ENCODE assay signal across 24 cellular contexts in the genomic region with DNA sequence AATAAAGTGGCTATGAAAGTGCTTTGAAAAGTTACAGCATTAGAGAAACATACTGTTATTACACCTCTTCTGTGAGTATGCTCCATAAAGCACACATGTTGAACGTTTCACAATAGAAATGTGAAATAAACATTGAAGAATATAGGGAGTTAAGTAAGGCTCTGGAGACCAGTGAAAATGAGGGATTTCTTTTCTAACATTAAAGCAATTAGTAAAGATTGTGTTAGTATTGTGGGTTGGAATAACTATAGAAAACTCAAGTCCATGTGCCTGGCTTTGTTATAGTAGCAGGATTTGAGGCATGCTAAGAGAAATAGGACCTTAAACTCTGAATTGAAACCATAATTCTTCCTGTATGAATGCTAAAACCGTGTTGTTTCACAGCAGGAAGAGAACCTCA.
"Had no signal": no experiment of that assay in that cellular context is flagged by ENCODE, and none has a peak within 500 bp of the region (broad histone marks: within the 10 kb centered on the region; RNA-seq: fewer than 3 reads in every experiment).

No MANE protein-coding gene starts in this region.

- H3K27me3 ChIP-seq: breast epithelium had no signal

- H3K27me3 Mint-ChIP-seq: activated B cell treated with CpG ODN at 0.5 μM for 24 hours; activated CD4-positive, alpha-beta memory T cell treated with anti-CD3 and anti-CD28 coated beads, Interleukin-2, amount 10 ng/mL, durations not matched to agents 7 days and 5 days; activated naive CD4-positive, alpha-beta T cell treated with anti-CD3 and anti-CD28 coated beads, Interleukin-2, amount 10 ng/mL, durations not matched to agents 7 days and 5 days; activated T-helper 17 cell treated with anti-CD3 and anti-CD28 coated beads, Interleukin-2, amount 50 U/mL, for 72 hours had no signal

- H3K27ac Mint-ChIP-seq: activated B cell treated with CpG ODN at 0.5 μM for 24 hours; activated CD4-positive, alpha-beta memory T cell treated with anti-CD3 and anti-CD28 coated beads, Interleukin-2, amount 10 ng/mL, durations not matched to agents 7 days and 5 days; activated naive CD4-positive, alpha-beta T cell treated with anti-CD3 and anti-CD28 coated beads, Interleukin-2, amount 10 ng/mL, durations not matched to agents 7 days and 5 days; activated T-helper 17 cell treated with anti-CD3 and anti-CD28 coated beads, Interleukin-2, amount 50 U/mL, for 72 hours had no signal

- H3K9me3 Mint-ChIP-seq: activated B cell treated with CpG ODN at 0.5 μM for 24 hours; activated CD4-positive, alpha-beta memory T cell treated with anti-CD3 and anti-CD28 coated beads, Interleukin-2, amount 10 ng/mL, durations not matched to agents 7 days and 5 days; activated naive CD4-positive, alpha-beta T cell treated with anti-CD3 and anti-CD28 coated beads, Interleukin-2, amount 10 ng/mL, durations not matched to agents 7 days and 5 days; activated T-helper 17 cell treated with anti-CD3 and anti-CD28 coated beads, Interleukin-2, amount 50 U/mL, for 72 hours had no signal

- ATAC-seq: activated T-helper 17 cell treated with anti-CD3 and anti-CD28 coated beads, Interleukin-2, amount 50 U/mL, for 72 hours had no signal

- H3K9me3 ChIP-seq: breast epithelium had no signal

- H3K4me3 Mint-ChIP-seq: activated B cell treated with CpG ODN at 0.5 μM for 24 hours; activated CD4-positive, alpha-beta memory T cell treated with anti-CD3 and anti-CD28 coated beads, Interleukin-2, amount 10 ng/mL, durations not matched to agents 7 days and 5 days; activated naive CD4-positive, alpha-beta T cell treated with anti-CD3 and anti-CD28 coated beads, Interleukin-2, amount 10 ng/mL, durations not matched to agents 7 days and 5 days; activated T-helper 17 cell treated with anti-CD3 and anti-CD28 coated beads, Interleukin-2, amount 50 U/mL, for 72 hours had no signal

- H3K4me3 ChIP-seq: breast epithelium had no signal

- H3K27ac ChIP-seq: breast epithelium had no signal

- FAIRE-seq: TTC549 had no signal

- DNase-seq: activated B cell treated with CpG ODN at 0.5 μM for 24 hours; activated CD4-positive, alpha-beta memory T cell treated with anti-CD3 and anti-CD28 coated beads, Interleukin-2, amount 10 ng/mL, durations not matched to agents 7 days and 5 days; activated CD4-positive, alpha-beta T cell treated with anti-CD3 and anti-CD28 coated beads for 1 hour; activated CD4-positive, alpha-beta T cell treated with anti-CD3 and anti-CD28 coated beads, Interleukin-2, amount 50 U/mL, for 1 hour; activated gamma-delta T cell treated with Interleukin-2 at 50 U/mL for 16 hours; activated naive CD4-positive, alpha-beta T cell treated with anti-CD3 and anti-CD28 coated beads, Interleukin-2, amount 10 ng/mL, durations not matched to agents 7 days and 5 days; activated T-cell treated with anti-CD3 and anti-CD28 coated beads for 4 hours; activated T-cell treated with anti-CD3 and anti-CD28 coated beads, Interleukin-2, amount 50 U/mL, for 48 hours; aorta; caudate nucleus; KG1; NCI-H1092; NCI-H1417 treated with DMSO at 0.1 percent for 48 hours; NCI-H1694; NCI-H2029 treated with DMSO at 0.1 percent for 48 hours; NCI-H345; NCI-H510A treated with DMSO at 0.1 percent for 48 hours; NCI-H69; SHP77 treated with DMSO at 0.1 percent for 48 hours; T-helper 2 cell; T1000 had no signal

- H3K36me3 ChIP-seq: breast epithelium had no signal
